In genomic region chr10:47409171-47409865, GRCh38 we compare ENCODE assay signal across 19 cellular contexts. TPM values are rescaled to one million over a fixed set of nuclear protein-coding genes. Genes with fewer than 3 reads are reported as not detected.
DNase-seq lines count a peak whose midpoint lies in the region; ATAC-seq and TF ChIP-seq lines count a peak whose summit lies in the region.
"Had no signal": no experiment of that assay in that cellular context is flagged by ENCODE, and none has a peak within 500 bp of the region (broad histone marks: within the 10 kb centered on the region; RNA-seq: fewer than 3 reads in every experiment).

No MANE protein-coding gene starts in this region.

- no peaks in the 10 kb centered on the region for H4K20me1 ChIP-seq in OCI-LY7 (ENCODE audit: insufficient read depth, low read length)

- WGBS in spleen, 5 donors: 74 to 100% (median 79%) methylated on average over 1 to 15 of the region's 15 CpGs

- no peak overlapping the region; the same call in 1 of the 2 replicates for H2AFZ ChIP-seq in OCI-LY7 (ENCODE audit: low read length)

- H3K36me3 ChIP-seq in OCI-LY7 (ENCODE audit: insufficient read depth, low read length) (no peaks in the 10 kb centered on the region), spleen (no peaks in the 10 kb centered on the region)

- no TSS peak for BruUV-seq in OCI-LY7 (replicated peaks; lab: Mats Ljungman, UMichigan)

- no peaks in the 10 kb centered on the region for H3K9me2 ChIP-seq in OCI-LY7 (ENCODE audit: insufficient read depth, low read length)

- intact Hi-C loops in OCI-LY7 (cut with micrococcal nuclease; ENCODE audit: unreplicated experiment): no loop called here
- intact Hi-C loops in spleen (cut with DNase I; ENCODE audit: low total_unique reads): no loop called here

- CTCF ChIA-PET in OCI-LY7 (lab: Charles Lee; ENCODE audit: unreplicated experiment): no interaction called here

- peaks cover 0 to 6% (median 0%) of the 10 kb centered on the region in 7 donors for H3K27me3 ChIP-seq in spleen (replicated peaks in 1 of 7)

- no peak overlapping the region for H3K4me2 ChIP-seq in OCI-LY7 (ENCODE audit: low read length)

- TF ChIP-seq CTCF in OCI-LY7 (conservative IDR thresholded peaks at IDR 0.05; ENCODE audit: low read length): no peak
- no peak for TF ChIP-seq CTCF in spleen (IDR thresholded peaks at IDR 0.05 in 8 of 11, conservative IDR thresholded peaks at IDR 0.05 in 3 of 11)

- H3K4me1 ChIP-seq in OCI-LY7 (ENCODE audit: insufficient read depth, low read length, poor library complexity, severe bottlenecking) (peaks cover 11% of the 10 kb centered on the region), spleen (peaks cover 0 to 6% (median 0%) of the 10 kb centered on the region in 6 donors)

- TF ChIP-seq POLR2A in spleen (IDR thresholded peaks at IDR 0.05) (no peak), erythroblast (IDR thresholded peaks at IDR 0.05; ENCODE audit: low read length) (no peak)

- H3K4me3 ChIP-seq in OCI-LY7 (ENCODE audit: low read depth, low read length, poor library complexity, severe bottlenecking): no peak overlapping the region
- no peak overlapping the region for H3K4me3 ChIP-seq in spleen

- H3K79me2 ChIP-seq in OCI-LY7 (ENCODE audit: insufficient read depth, low read depth, low read length): no peaks in the 10 kb centered on the region

- H3K27ac ChIP-seq in OCI-LY7 (ENCODE audit: low read depth, low read length, poor library complexity, severe bottlenecking) (no peak overlapping the region), spleen (no peak overlapping the region)
- H3K27ac ChIP-seq: HL-60 had no signal

- H3K9me3 ChIP-seq in OCI-LY7 (ENCODE audit: low read length) (no peaks in the 10 kb centered on the region), spleen (no peaks in the 10 kb centered on the region)

- ATAC-seq in HG02759 (IDR thresholded peaks at IDR 0.05; ENCODE audit: unreplicated experiment): no peak

- POLR2A ChIA-PET in OCI-LY7 (lab: Charles Lee): no interaction called here

- DNase-seq in activated effector memory CD4-positive, alpha-beta T cell treated with anti-CD3 and anti-CD28 coated beads, Interleukin-2, amount 50 U/mL, for 16 hours: peak; percentile 53
- no peak for DNase-seq in activated effector memory CD4-positive, alpha-beta T cell treated with Interleukin-2 at 50 U/mL for 16 hours
- DNase-seq in OCI-LY7 (ENCODE audit: low spot score) (peak; percentile 58), left kidney (ENCODE audit: low read depth, low spot score) (peak; percentile 73), spleen (peak; percentile 66), erythroblast (lab: John Stamatoyannopoulos, UW) (no peak), T-helper 9 cell (no peak)
- DNase-seq: CD4-positive, alpha-beta T cell; GF-D8; GOT3; KBM-7; NCI-H1048; NCI-H146; NCI-H2107; NCI-H345; NCI-H69; SIG-M5 had no signal

RNA-seq across cellular contexts. Expression of gene ZNF488, which starts 25.2 kb away (rescaled TPM):
- 0.06 and 0.31 TPM in 2 replicates for total RNA-seq in OCI-LY7 (2014; rRNA removed; shearing (Covaris generic))
- total RNA-seq in OCI-LY7 (2022) (0.30 and 0.34 TPM in 2 replicates), spleen (under 1 TPM in 3 of 7 donors, not detected in 4; 0.09 to 0.26 (median 0.13) TPM)
- polyA plus RNA-seq in spleen: under 1 TPM in 1 of 3 donors, not detected in 2; 0.02 TPM
- total RNA-seq: CD4-positive, alpha-beta T cell had no signal

Comparison
In these comparisons a context has a peak if more than half of its experiments do, and no peak if none do; other contexts are left out.
1. DNase-seq: peak in activated effector memory CD4-positive, alpha-beta T cell treated with anti-CD3 and anti-CD28 coated beads, Interleukin-2, amount 50 U/mL, for 16 hours (single experiment), OCI-LY7 (single experiment), left kidney (single experiment) and spleen (single experiment); none in activated effector memory CD4-positive, alpha-beta T cell treated with Interleukin-2 at 50 U/mL for 16 hours (single experiment), erythroblast (0 of 2) and T-helper 9 cell (single experiment).